Comparison of ENCODE assay signal across 13 cellular contexts in genomic region chr2:20353597-20353996, GRCh38. TPM values are rescaled to one million over a fixed set of nuclear protein-coding genes. Genes with fewer than 3 reads are reported as not detected.
DNase-seq lines count a peak whose midpoint lies in the region; ATAC-seq and TF ChIP-seq lines count a peak whose summit lies in the region.
"Had no signal": no experiment of that assay in that cellular context is flagged by ENCODE, and none has a peak within 500 bp of the region (broad histone marks: within the 10 kb centered on the region; RNA-seq: fewer than 3 reads in every experiment).

No MANE protein-coding gene starts in this region.

- ATAC-seq in HG03378 (IDR thresholded peaks at IDR 0.05; ENCODE audit: unreplicated experiment): no peak
- ATAC-seq in GM21381 (IDR thresholded peaks at IDR 0.05; ENCODE audit: unreplicated experiment): no peak
- no peak for ATAC-seq in upper lobe of left lung (ENCODE audit: low FRiP score in 2 of 2)
- ATAC-seq: activated CD8-positive, alpha-beta T cell treated with anti-CD3 and anti-CD28 coated beads, Interleukin-2, amount 10 ng/mL, durations not matched to agents 7 days and 5 days; natural killer cell treated with Interleukin-12 subunit alpha and Interleukin-12 subunit beta and Interleukin-15 and Interleukin-18, amount 100 ng/mL, for 72 hours had no signal

- TF ChIP-seq EP300 in upper lobe of left lung (IDR thresholded peaks at IDR 0.05): no peak

- H3K27me3 ChIP-seq in CD4-positive, alpha-beta memory T cell (ENCODE audit: insufficient read depth, low read length): no peaks in the 10 kb centered on the region
- H3K27me3 ChIP-seq in upper lobe of left lung: no peaks in the 10 kb centered on the region

- no peaks in the 10 kb centered on the region for H3K36me3 ChIP-seq in CD4-positive, alpha-beta memory T cell (ENCODE audit: insufficient read depth, low read length)
- H3K36me3 ChIP-seq in upper lobe of left lung: no peaks in the 10 kb centered on the region

- intact Hi-C loops in CD4-positive, alpha-beta memory T cell (cut with micrococcal nuclease): loop anchor here (5.0 kb wide), 3 partner anchors 36 to 1006 kb away; no protein-coding TSS in a partner anchor

- H3K27me3 Mint-ChIP-seq in CD4-positive, alpha-beta memory T cell: no peaks in the 10 kb centered on the region
- H3K27me3 Mint-ChIP-seq in glutamatergic neuron (ENCODE audit: unreplicated experiment) (peaks cover 6% of the 10 kb centered on the region), immature natural killer cell (ENCODE audit: low read depth in 3 of 3) (peaks cover 4 to 8% (median 5%) of the 10 kb centered on the region in 3 donors)
- H3K27me3 Mint-ChIP-seq: B cell; IgD-negative memory B cell; natural killer cell treated with Interleukin-12 subunit alpha and Interleukin-12 subunit beta and Interleukin-15 and Interleukin-18, amount 100 ng/mL, for 72 hours had no signal

- H3K27ac ChIP-seq in CD4-positive, alpha-beta memory T cell (ENCODE audit: low read depth, low read length): peak overlapping the region; percentile 22
- no peak overlapping the region for H3K27ac ChIP-seq in upper lobe of left lung

- peaks cover under 1 to 4% of the 10 kb centered on the region in 2 donors for H3K36me3 Mint-ChIP-seq in CD4-positive, alpha-beta memory T cell
- H3K36me3 Mint-ChIP-seq in glutamatergic neuron (ENCODE audit: unreplicated experiment) (no peaks in the 10 kb centered on the region), immature natural killer cell (no peaks in the 10 kb centered on the region)
- H3K36me3 Mint-ChIP-seq: IgD-negative memory B cell had no signal

- H3K27ac Mint-ChIP-seq in CD4-positive, alpha-beta memory T cell: peak overlapping the region in 3 of 7 donors; percentile 76 to 84 (median 77)
- H3K27ac Mint-ChIP-seq in glutamatergic neuron (ENCODE audit: unreplicated experiment) (peak overlapping the region; percentile 86), immature natural killer cell (peak overlapping the region in 1 of 6 donors; percentile 40)
- H3K27ac Mint-ChIP-seq: activated CD8-positive, alpha-beta T cell treated with anti-CD3 and anti-CD28 coated beads, Interleukin-2, amount 10 ng/mL, durations not matched to agents 7 days and 5 days; B cell; natural killer cell treated with Interleukin-12 subunit alpha and Interleukin-12 subunit beta and Interleukin-15 and Interleukin-18, amount 100 ng/mL, for 72 hours had no signal

- 71 to 83% methylated on average over 5 of the region's 5 CpGs for WGBS in upper lobe of left lung, 2 donors

- no peak overlapping the region for H3K4me3 Mint-ChIP-seq in CD4-positive, alpha-beta memory T cell
- H3K4me3 Mint-ChIP-seq in glutamatergic neuron (ENCODE audit: unreplicated experiment) (peak overlapping the region; percentile 59), immature natural killer cell (no peak overlapping the region)
- H3K4me3 Mint-ChIP-seq: activated CD8-positive, alpha-beta T cell treated with anti-CD3 and anti-CD28 coated beads, Interleukin-2, amount 10 ng/mL, durations not matched to agents 7 days and 5 days; B cell; natural killer cell treated with Interleukin-12 subunit alpha and Interleukin-12 subunit beta and Interleukin-15 and Interleukin-18, amount 100 ng/mL, for 72 hours had no signal

- POLR2A ChIA-PET in CD4-positive, alpha-beta memory T cell (lab: Charles Lee; ENCODE audit: partially characterized antibody): interaction anchor here (4.3 kb wide), 1 partner anchor 94 kb away, joined by 25 read pairs; the partner anchor contains the start of gene RHOB

- peaks cover 11 to 15% (median 14%) of the 10 kb centered on the region in 4 donors for H3K4me1 Mint-ChIP-seq in CD4-positive, alpha-beta memory T cell
- H3K4me1 Mint-ChIP-seq in glutamatergic neuron (ENCODE audit: low read depth, unreplicated experiment) (peaks cover 22% of the 10 kb centered on the region), immature natural killer cell (peaks cover 15 to 17% of the 10 kb centered on the region in 2 donors)

- peaks cover 38% of the 10 kb centered on the region for H3K4me1 ChIP-seq in CD4-positive, alpha-beta memory T cell (ENCODE audit: insufficient read depth, low read length)
- peaks cover 12 to 22% (median 17%) of the 10 kb centered on the region in 4 donors for H3K4me1 ChIP-seq in upper lobe of left lung

- TF ChIP-seq CTCF in glutamatergic neuron (IDR thresholded peaks at IDR 0.05; ENCODE audit: partially characterized antibody, unreplicated experiment): no peak
- no peak for TF ChIP-seq CTCF in upper lobe of left lung (IDR thresholded peaks at IDR 0.05)

- no peak for TF ChIP-seq POLR2A in upper lobe of left lung (IDR thresholded peaks at IDR 0.05)

- CTCF ChIA-PET in CD4-positive, alpha-beta memory T cell (lab: Charles Lee; ENCODE audit: partially characterized antibody): interaction anchor here (1.0 to 4.3 kb wide), 3 partner anchors 17 to 31 kb away, joined by 3 to 41 read pairs (median 3); no protein-coding TSS in a partner anchor

- no peak overlapping the region for H3K4me3 ChIP-seq in CD4-positive, alpha-beta memory T cell (ENCODE audit: low read length in 2 of 2)
- H3K4me3 ChIP-seq in upper lobe of left lung: no peak overlapping the region

- no peak for DNase-seq in CD4-positive, alpha-beta memory T cell
- peak; percentile 82 for DNase-seq in HPDE6-E6E7 (ENCODE audit: extremely low spot score)
- peak; percentile 69 for DNase-seq in NCI-H748 treated with DMSO at 0.1 percent for 48 hours (lab: John Stamatoyannopoulos, UW)
- DNase-seq in glutamatergic neuron: no peak
- no peak for DNase-seq in immature natural killer cell
- no peak for DNase-seq in upper lobe of left lung
- DNase-seq: activated CD8-positive, alpha-beta T cell treated with anti-CD3 and anti-CD28 coated beads, Interleukin-2, amount 10 ng/mL, durations not matched to agents 7 days and 5 days; foreskin fibroblast had no signal

- H3K9me3 ChIP-seq in CD4-positive, alpha-beta memory T cell (ENCODE audit: control insufficient read depth in 1 of 2, low read length in 2 of 2): no peaks in the 10 kb centered on the region
- no peaks in the 10 kb centered on the region for H3K9me3 ChIP-seq in upper lobe of left lung

- no peaks in the 10 kb centered on the region for H3K9me3 Mint-ChIP-seq in CD4-positive, alpha-beta memory T cell
- H3K9me3 Mint-ChIP-seq in glutamatergic neuron (ENCODE audit: unreplicated experiment): peaks cover 3% of the 10 kb centered on the region
- H3K9me3 Mint-ChIP-seq in immature natural killer cell: no peaks in the 10 kb centered on the region
- H3K9me3 Mint-ChIP-seq: IgD-negative memory B cell; natural killer cell treated with Interleukin-12 subunit alpha and Interleukin-12 subunit beta and Interleukin-15 and Interleukin-18, amount 100 ng/mL, for 72 hours had no signal

RNA-seq across cellular contexts. Expression of gene PUM2, which starts 3.0 kb away (rescaled TPM):
- 100 to 1,000 TPM; 161 to 184 TPM for total RNA-seq in CD4-positive, alpha-beta memory T cell
- 10 to 100 TPM; 20.3 to 20.5 TPM for polyA plus RNA-seq in CD4-positive, alpha-beta memory T cell
- total RNA-seq in glutamatergic neuron (ENCODE audit: unreplicated experiment) (113 TPM), upper lobe of left lung (100 to 1,000 TPM in 1 of 6 donors, 10 to 100 TPM in 5; 33.1 to 114 (median 86.6) TPM)
- polyA plus RNA-seq in immature natural killer cell: 10 to 100 TPM; 11.2 to 23.9 (median 21.1) TPM

Comparison
In these comparisons a context has a peak if more than half of its experiments do, and no peak if none do; other contexts are left out.
1. DNase-seq: peak in HPDE6-E6E7 (single experiment) and NCI-H748 treated with DMSO at 0.1 percent for 48 hours (single experiment); none in CD4-positive, alpha-beta memory T cell (0 of 5), glutamatergic neuron (single experiment), immature natural killer cell (0 of 3) and upper lobe of left lung (0 of 2).